1 cellular context compared by ENCODE assay signal in the genomic region with DNA sequence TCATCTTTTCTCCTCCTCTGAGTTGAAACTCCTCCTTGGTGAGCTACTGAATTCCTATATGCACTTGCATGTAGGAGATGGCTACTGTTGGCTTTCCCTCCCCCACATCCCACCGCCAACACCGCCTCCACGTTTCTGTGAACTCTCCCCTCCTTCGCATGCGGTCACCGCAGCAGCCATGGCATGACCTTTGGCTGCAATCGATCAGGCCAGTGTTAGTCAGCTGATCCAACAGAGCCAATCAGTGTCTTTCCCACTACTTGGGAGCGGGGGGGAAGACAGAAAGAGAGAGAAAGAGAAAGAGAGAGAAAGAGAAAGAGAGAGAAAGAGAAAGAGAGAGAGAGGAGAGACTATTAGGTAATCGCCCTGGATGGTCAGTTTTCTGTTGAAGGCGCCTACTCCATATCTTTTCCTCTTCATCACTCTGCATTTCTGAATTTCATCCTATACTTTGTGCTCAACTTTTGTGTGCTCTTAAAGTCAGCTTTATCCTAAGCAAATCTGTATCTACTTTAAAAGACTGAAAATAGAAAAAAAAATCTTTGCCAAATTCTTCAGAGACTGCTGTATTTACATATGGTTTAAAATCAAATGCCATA.
A peak's percentile ranks its signal among the peaks of the same experiment; 100 is the strongest.
TF ChIP-seq lines count a peak whose summit lies in the region.

No MANE protein-coding gene starts in this region.

TF ChIP-seq in HepG2, 621 proteins besides CTCF, POLR2A, EP300 and RAD21 (continued from another document and continues in another):
- peak; percentile 90 for TF ChIP-seq ZNF431 (CRISPR knock-in tag; IDR thresholded peaks at IDR 0.05; ENCODE audit: borderline replicate concordance, low read depth)
- no peak for TF ChIP-seq SOX6 (IDR thresholded peaks at IDR 0.05)
- peak; percentile 84 for TF ChIP-seq SOX6 (CRISPR knock-in tag; IDR thresholded peaks at IDR 0.05)
- TF ChIP-seq ZNF619 (CRISPR knock-in tag; IDR thresholded peaks at IDR 0.05), result no peak
- TF ChIP-seq CHCHD3 (CRISPR knock-in tag; IDR thresholded peaks at IDR 0.05), result no peak
- no peak for TF ChIP-seq ZSCAN29 (CRISPR knock-in tag; conservative IDR thresholded peaks at IDR 0.05)
- no peak for TF ChIP-seq SP2 (CRISPR knock-in tag; IDR thresholded peaks at IDR 0.05)
- TF ChIP-seq BATF2 (CRISPR knock-in tag; IDR thresholded peaks at IDR 0.05), result peak; percentile 94
- peak; percentile 81 for TF ChIP-seq HIC2 (CRISPR knock-in tag; IDR thresholded peaks at IDR 0.05; ENCODE audit: low read depth)
- TF ChIP-seq, protein P1, sequence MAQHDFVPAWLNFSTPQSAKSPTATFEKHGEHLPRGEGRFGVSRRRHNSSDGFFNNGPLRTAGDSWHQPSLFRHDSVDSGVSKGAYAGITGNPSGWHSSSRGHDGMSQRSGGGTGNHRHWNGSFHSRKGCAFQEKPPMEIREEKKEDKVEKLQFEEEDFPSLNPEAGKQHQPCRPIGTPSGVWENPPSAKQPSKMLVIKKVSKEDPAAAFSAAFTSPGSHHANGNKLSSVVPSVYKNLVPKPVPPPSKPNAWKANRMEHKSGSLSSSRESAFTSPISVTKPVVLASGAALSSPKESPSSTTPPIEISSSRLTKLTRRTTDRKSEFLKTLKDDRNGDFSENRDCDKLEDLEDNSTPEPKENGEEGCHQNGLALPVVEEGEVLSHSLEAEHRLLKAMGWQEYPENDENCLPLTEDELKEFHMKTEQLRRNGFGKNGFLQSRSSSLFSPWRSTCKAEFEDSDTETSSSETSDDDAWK (CRISPR knock-in tag; IDR thresholded peaks at IDR 0.05), result no peak
- 0 out of 2 replicates have a peak, but pooled peaks have one; percentile 89 for TF ChIP-seq ZNF510 (CRISPR knock-in tag; IDR thresholded peaks at IDR 0.05; ENCODE audit: low read depth)
- peak; percentile 34; the same call in 1 of the 2 replicates for TF ChIP-seq ISL2 (CRISPR knock-in tag; IDR thresholded peaks at IDR 0.05)
- TF ChIP-seq TGIF2 (CRISPR knock-in tag; IDR thresholded peaks at IDR 0.05), result peak; percentile 82
- TF ChIP-seq CENPX (CRISPR knock-in tag; IDR thresholded peaks at IDR 0.05), result no peak
- TF ChIP-seq NBN (conservative IDR thresholded peaks at IDR 0.05), result no peak
- peak; percentile 95; the same call in 1 of the 2 replicates for TF ChIP-seq KLF11 (CRISPR knock-in tag; IDR thresholded peaks at IDR 0.05)
- TF ChIP-seq RFX1 (IDR thresholded peaks at IDR 0.05), result no peak
- peak; percentile 76; the same call in 1 of the 2 replicates for TF ChIP-seq PAX8 (CRISPR knock-in tag; IDR thresholded peaks at IDR 0.05; ENCODE audit: borderline replicate concordance)
- TF ChIP-seq EHMT2 (IDR thresholded peaks at IDR 0.05; ENCODE audit: borderline replicate concordance, low read depth, low read length), result peak; percentile 88; the same call in 1 of the 2 replicates
- TF ChIP-seq SCMH1 (CRISPR knock-in tag; IDR thresholded peaks at IDR 0.05; ENCODE audit: borderline replicate concordance), result no peak
- no peak for TF ChIP-seq AGO2 (optimal IDR thresholded peaks at IDR 0.05; ENCODE audit: low read depth, low read length)
- peak; percentile 92; the same call in 1 of the 2 replicates for TF ChIP-seq ZNF740 (CRISPR knock-in tag; IDR thresholded peaks at IDR 0.05)
- peak; percentile 93 for TF ChIP-seq NRL (CRISPR knock-in tag; IDR thresholded peaks at IDR 0.05; ENCODE audit: borderline replicate concordance)
- TF ChIP-seq REST (IDR thresholded peaks at IDR 0.05; ENCODE audit: borderline replicate concordance in 1 of 2, low read depth in 1 of 2, low read length in 2 of 2), result no peak
- no peak for TF ChIP-seq JARID2 (CRISPR knock-in tag; IDR thresholded peaks at IDR 0.05; ENCODE audit: insufficient replicate concordance)
- peak; percentile 93 for TF ChIP-seq NFYC (CRISPR knock-in tag; IDR thresholded peaks at IDR 0.05)
- TF ChIP-seq TEF (CRISPR knock-in tag; IDR thresholded peaks at IDR 0.05), result peak; percentile 75; the same call in 1 of the 2 replicates
- peak; percentile 99 for TF ChIP-seq NFKB2 (CRISPR knock-in tag; IDR thresholded peaks at IDR 0.05; ENCODE audit: borderline replicate concordance)
- no peak for TF ChIP-seq GPN1 (CRISPR knock-in tag; IDR thresholded peaks at IDR 0.05; ENCODE audit: borderline replicate concordance)
- peak; percentile 90 for TF ChIP-seq ZNF616 (CRISPR knock-in tag; IDR thresholded peaks at IDR 0.05; ENCODE audit: low read depth)
- TF ChIP-seq FLYWCH1 (CRISPR knock-in tag; IDR thresholded peaks at IDR 0.05), result 0 out of 2 replicates have a peak, but pooled peaks have one; percentile 84
- TF ChIP-seq, protein P2, sequence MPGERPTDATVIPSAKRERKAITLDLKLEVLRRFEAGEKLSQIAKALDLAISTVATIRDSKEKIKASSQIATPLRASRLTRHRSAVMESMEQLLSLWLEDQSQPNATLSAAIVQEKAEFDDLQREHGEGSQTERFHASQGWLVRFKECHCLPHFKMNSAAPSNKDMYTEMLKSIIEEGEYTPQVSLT (CRISPR knock-in tag; IDR thresholded peaks at IDR 0.05; ENCODE audit: borderline replicate concordance, low read depth), result no peak
- no peak for TF ChIP-seq MAFG (CRISPR knock-in tag; IDR thresholded peaks at IDR 0.05)
- no peak for TF ChIP-seq ATRX (CRISPR knock-in tag; IDR thresholded peaks at IDR 0.05; ENCODE audit: borderline replicate concordance)
- TF ChIP-seq, protein P3, sequence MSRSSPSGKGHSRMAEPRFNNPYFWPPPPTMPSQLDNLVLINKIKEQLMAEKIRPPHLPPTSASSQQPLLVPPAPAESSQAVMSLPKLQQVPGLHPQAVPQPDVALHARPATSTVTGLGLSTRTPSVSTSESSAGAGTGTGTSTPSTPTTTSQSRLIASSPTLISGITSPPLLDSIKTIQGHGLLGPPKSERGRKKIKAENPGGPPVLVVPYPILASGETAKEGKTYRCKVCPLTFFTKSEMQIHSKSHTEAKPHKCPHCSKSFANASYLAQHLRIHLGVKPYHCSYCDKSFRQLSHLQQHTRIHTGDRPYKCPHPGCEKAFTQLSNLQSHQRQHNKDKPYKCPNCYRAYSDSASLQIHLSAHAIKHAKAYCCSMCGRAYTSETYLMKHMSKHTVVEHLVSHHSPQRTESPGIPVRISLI (CRISPR knock-in tag; IDR thresholded peaks at IDR 0.05; ENCODE audit: borderline replicate concordance), result peak; percentile 68
- TF ChIP-seq ZBTB7A (CRISPR knock-in tag; IDR thresholded peaks at IDR 0.05), result peak; percentile 96
- no peak for TF ChIP-seq DR1 (CRISPR knock-in tag; IDR thresholded peaks at IDR 0.05)
- TF ChIP-seq BHLHE40 (IDR thresholded peaks at IDR 0.05; ENCODE audit: low read length), result peak; percentile 67
- TF ChIP-seq ZNF776 (CRISPR knock-in tag; IDR thresholded peaks at IDR 0.05), result peak; percentile 75; the same call in 1 of the 2 replicates
- peak; percentile 82; the same call in 1 of the 2 replicates for TF ChIP-seq ZNF772 (CRISPR knock-in tag; IDR thresholded peaks at IDR 0.05)
- peak; percentile 91 for TF ChIP-seq HNF4A (CRISPR knock-in tag; IDR thresholded peaks at IDR 0.05)
- TF ChIP-seq ZNF800 (CRISPR knock-in tag; IDR thresholded peaks at IDR 0.05), result peak; percentile 72
- peak; percentile 72; the same call in 1 of the 2 replicates for TF ChIP-seq THAP7 (CRISPR knock-in tag; IDR thresholded peaks at IDR 0.05)
- TF ChIP-seq KDM6A (CRISPR knock-in tag; IDR thresholded peaks at IDR 0.05; ENCODE audit: low read depth), result peak; percentile 83
- TF ChIP-seq KMT2A (CRISPR knock-in tag; IDR thresholded peaks at IDR 0.05), result peak; percentile 39; the same call in 1 of the 2 replicates
- TF ChIP-seq KLF15 (CRISPR knock-in tag; IDR thresholded peaks at IDR 0.05; ENCODE audit: borderline replicate concordance), result 0 out of 2 replicates have a peak, but pooled peaks have one; percentile 69
- peak; percentile 92 for TF ChIP-seq JUN (CRISPR knock-in tag; IDR thresholded peaks at IDR 0.05)
- peak; percentile 65 for TF ChIP-seq KAT2B (IDR thresholded peaks at IDR 0.05; ENCODE audit: borderline replicate concordance, low read depth, low read length)
- no peak for TF ChIP-seq ZNF790 (CRISPR knock-in tag; IDR thresholded peaks at IDR 0.05; ENCODE audit: borderline replicate concordance)
- TF ChIP-seq DZIP1 (CRISPR knock-in tag; IDR thresholded peaks at IDR 0.05), result peak; percentile 66; the same call in 1 of the 2 replicates
